ENCODE assay signal across 8 cellular contexts in the genomic region with DNA sequence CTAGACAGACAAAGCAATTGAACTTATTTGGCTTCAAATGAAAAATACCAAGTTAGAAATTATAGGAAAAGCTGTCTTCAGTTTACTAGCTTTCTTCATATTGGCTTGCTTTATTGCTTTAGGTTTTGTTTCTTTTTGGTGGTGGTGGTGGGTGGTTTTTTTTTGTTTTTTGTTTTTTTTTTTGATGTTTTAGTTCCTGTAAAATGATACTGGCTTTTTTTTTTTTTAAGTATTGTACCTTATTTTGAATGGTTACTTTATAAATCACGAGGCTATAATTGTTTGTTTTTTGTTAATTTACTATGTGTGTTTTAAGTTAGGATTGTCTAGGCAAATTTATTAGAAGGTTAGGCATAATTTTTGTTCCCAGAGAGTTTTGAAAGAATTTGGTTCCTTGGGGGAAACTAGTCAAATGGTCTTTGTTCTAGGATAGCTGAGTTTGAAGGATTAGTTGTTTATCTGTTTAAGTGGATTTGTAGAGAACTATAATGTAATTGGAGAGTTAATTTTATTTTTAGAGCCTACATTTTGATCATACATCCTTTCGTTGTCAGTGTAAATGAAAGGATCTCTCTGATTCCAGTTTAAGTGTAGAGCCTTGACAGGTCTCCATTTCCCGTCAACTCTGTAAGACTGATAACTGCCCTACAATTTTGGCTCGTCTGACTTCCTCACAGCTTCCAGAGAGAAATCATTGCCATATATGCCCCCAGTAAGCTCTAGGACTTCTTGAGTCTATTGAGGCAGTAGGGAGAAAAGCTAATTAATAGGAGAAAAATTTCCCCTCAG. TPM values are rescaled to one million over a fixed set of nuclear protein-coding genes. Genes with fewer than 3 reads are reported as not detected.
DNase-seq lines count a peak whose midpoint lies in the region; ATAC-seq and TF ChIP-seq lines count a peak whose summit lies in the region.

No MANE protein-coding gene starts in this region.

- no peaks in the 10 kb centered on the region for H3K9me3 Mint-ChIP-seq in activated naive CD4-positive, alpha-beta T cell treated with anti-CD3 and anti-CD28 coated beads for 36 hours
- no peaks in the 10 kb centered on the region for H3K9me3 Mint-ChIP-seq in activated T-helper 1 cell treated with anti-CD3 and anti-CD28 coated beads, Interleukin-12 subunit alpha, Interleukin-12 subunit beta, Interleukin-2, Interleukin-4 antibody, amounts not matched to agents 30 ng/mL and 10 ng/mL and 1 ng/mL, durations not matched to agents 14 hours and 24 hours and 36 hours

- H3K4me3 ChIP-seq in upper lobe of left lung: peak overlapping the region in 2 of 4 donors; percentile 75 to 81
- H3K4me3 ChIP-seq in mucosa of descending colon: no peak overlapping the region

- ATAC-seq in upper lobe of left lung (ENCODE audit: low FRiP score in 2 of 2) (no peak), GM19463 (IDR thresholded peaks at IDR 0.05; ENCODE audit: unreplicated experiment) (no peak), mucosa of descending colon (no peak)

- WGBS in upper lobe of left lung, 2 donors: 6 to 7% methylated on average over 4 of the region's 4 CpGs

- H3K4me3 Mint-ChIP-seq in activated naive CD4-positive, alpha-beta T cell treated with anti-CD3 and anti-CD28 coated beads for 36 hours: peak overlapping the region; percentile 95
- H3K4me3 Mint-ChIP-seq in activated T-helper 1 cell treated with anti-CD3 and anti-CD28 coated beads, Interleukin-12 subunit alpha, Interleukin-12 subunit beta, Interleukin-2, Interleukin-4 antibody, amounts not matched to agents 30 ng/mL and 10 ng/mL and 1 ng/mL, durations not matched to agents 14 hours and 24 hours and 36 hours: peak overlapping the region; percentile 99

- H3K27me3 ChIP-seq in upper lobe of left lung: no peaks in the 10 kb centered on the region

- H3K27me3 Mint-ChIP-seq in activated naive CD4-positive, alpha-beta T cell treated with anti-CD3 and anti-CD28 coated beads for 36 hours (ENCODE audit: low read depth): no peaks in the 10 kb centered on the region
- H3K27me3 Mint-ChIP-seq in activated T-helper 1 cell treated with anti-CD3 and anti-CD28 coated beads, Interleukin-12 subunit alpha, Interleukin-12 subunit beta, Interleukin-2, Interleukin-4 antibody, amounts not matched to agents 30 ng/mL and 10 ng/mL and 1 ng/mL, durations not matched to agents 14 hours and 24 hours and 36 hours (ENCODE audit: insufficient read depth): peaks cover 2% of the 10 kb centered on the region

- no peaks in the 10 kb centered on the region for H3K36me3 ChIP-seq in upper lobe of left lung
- no peaks in the 10 kb centered on the region for H3K36me3 ChIP-seq in mucosa of descending colon (ENCODE audit: low read depth)

- H3K9me3 ChIP-seq in upper lobe of left lung: no peaks in the 10 kb centered on the region
- no peaks in the 10 kb centered on the region for H3K9me3 ChIP-seq in mucosa of descending colon

- TF ChIP-seq EP300 in upper lobe of left lung (IDR thresholded peaks at IDR 0.05): no peak

- CTCF ChIA-PET in activated naive CD4-positive, alpha-beta T cell treated with anti-CD3 and anti-CD28 coated beads for 36 hours (lab: Charles Lee): interaction anchor here (1.0 to 14.2 kb wide), 2 partner anchors 8 to 36 kb away, joined by 3 to 140 read pairs; no protein-coding TSS in a partner anchor

- intact Hi-C loops in activated naive CD4-positive, alpha-beta T cell treated with anti-CD3 and anti-CD28 coated beads for 36 hours (cut with micrococcal nuclease): no loop called here
- intact Hi-C loops in activated T-helper 1 cell treated with anti-CD3 and anti-CD28 coated beads, Interleukin-12 subunit alpha, Interleukin-12 subunit beta, Interleukin-2, Interleukin-4 antibody, amounts not matched to agents 30 ng/mL and 10 ng/mL and 1 ng/mL, durations not matched to agents 14 hours and 24 hours and 36 hours (cut with micrococcal nuclease): loop anchor here (1.0 to 2.0 kb wide), 3 partner anchors 8 to 23 kb away; no protein-coding TSS in a partner anchor
- intact Hi-C loops in mucosa of descending colon (cut with DNase I, micrococcal nuclease): loop anchor here in 1 of 2 donors (5.0 kb wide), 1 partner anchor 35 kb away; no protein-coding TSS in a partner anchor

- DNase-seq in activated naive CD4-positive, alpha-beta T cell treated with anti-CD3 and anti-CD28 coated beads for 36 hours: no peak
- no peak for DNase-seq in activated naive CD4-positive, alpha-beta T cell (lab: John Stamatoyannopoulos, UW)
- no peak for DNase-seq in activated T-helper 1 cell treated with anti-CD3 and anti-CD28 coated beads, Interleukin-12 subunit alpha, Interleukin-12 subunit beta, Interleukin-2, Interleukin-4 antibody, amounts not matched to agents 30 ng/mL and 10 ng/mL and 1 ng/mL, durations not matched to agents 14 hours and 24 hours and 36 hours (ENCODE audit: low spot score)
- peak; percentile 26 for DNase-seq in left kidney (ENCODE audit: low read depth, low spot score)
- no peak for DNase-seq in upper lobe of left lung
- DNase-seq in kidney tubule cell (ENCODE audit: low spot score): no peak
- no peak for DNase-seq in mucosa of descending colon

- H3K4me1 ChIP-seq in upper lobe of left lung: peaks cover 46 to 58% (median 54%) of the 10 kb centered on the region in 4 donors
- H3K4me1 ChIP-seq in mucosa of descending colon (ENCODE audit: low read depth): peaks cover 40% of the 10 kb centered on the region

- peak overlapping the region; percentile 99 for H3K27ac Mint-ChIP-seq in activated naive CD4-positive, alpha-beta T cell treated with anti-CD3 and anti-CD28 coated beads for 36 hours
- H3K27ac Mint-ChIP-seq in activated T-helper 1 cell treated with anti-CD3 and anti-CD28 coated beads, Interleukin-12 subunit alpha, Interleukin-12 subunit beta, Interleukin-2, Interleukin-4 antibody, amounts not matched to agents 30 ng/mL and 10 ng/mL and 1 ng/mL, durations not matched to agents 14 hours and 24 hours and 36 hours: peak overlapping the region; percentile 77

- peaks cover 40% of the 10 kb centered on the region for H3K4me1 Mint-ChIP-seq in activated naive CD4-positive, alpha-beta T cell treated with anti-CD3 and anti-CD28 coated beads for 36 hours (ENCODE audit: low read depth)
- peaks cover 43% of the 10 kb centered on the region for H3K4me1 Mint-ChIP-seq in activated T-helper 1 cell treated with anti-CD3 and anti-CD28 coated beads, Interleukin-12 subunit alpha, Interleukin-12 subunit beta, Interleukin-2, Interleukin-4 antibody, amounts not matched to agents 30 ng/mL and 10 ng/mL and 1 ng/mL, durations not matched to agents 14 hours and 24 hours and 36 hours (ENCODE audit: low read depth)

- H3K36me3 Mint-ChIP-seq in activated naive CD4-positive, alpha-beta T cell treated with anti-CD3 and anti-CD28 coated beads for 36 hours (ENCODE audit: low read depth): peaks cover 44% of the 10 kb centered on the region
- H3K36me3 Mint-ChIP-seq in activated T-helper 1 cell treated with anti-CD3 and anti-CD28 coated beads, Interleukin-12 subunit alpha, Interleukin-12 subunit beta, Interleukin-2, Interleukin-4 antibody, amounts not matched to agents 30 ng/mL and 10 ng/mL and 1 ng/mL, durations not matched to agents 14 hours and 24 hours and 36 hours (ENCODE audit: low read depth): peaks cover 39% of the 10 kb centered on the region

- TF ChIP-seq POLR2A in upper lobe of left lung (IDR thresholded peaks at IDR 0.05): no peak

- TF ChIP-seq CTCF in upper lobe of left lung (IDR thresholded peaks at IDR 0.05) (no peak), mucosa of descending colon (IDR thresholded peaks at IDR 0.05) (no peak)

- H3K27ac ChIP-seq in upper lobe of left lung: peak overlapping the region; percentile 47 to 100 (median 100)

RNA-seq across cellular contexts. Expression of gene KMT2E, which starts 3.5 kb away (rescaled TPM):
- 10 to 100 TPM; 63.3 to 63.4 TPM for total RNA-seq in activated naive CD4-positive, alpha-beta T cell treated with anti-CD3 and anti-CD28 coated beads for 36 hours
- total RNA-seq in activated T-helper 1 cell treated with anti-CD3 and anti-CD28 coated beads, Interleukin-12 subunit alpha, Interleukin-12 subunit beta, Interleukin-2, Interleukin-4 antibody, amounts not matched to agents 30 ng/mL and 10 ng/mL and 1 ng/mL, durations not matched to agents 14 hours and 24 hours and 36 hours: 114 and 130 TPM in 2 replicates
- total RNA-seq in upper lobe of left lung (100 to 1,000 TPM in 3 of 6 donors, 10 to 100 TPM in 3; 77.3 to 182 (median 105) TPM), mucosa of descending colon (100 to 1,000 TPM; 115 to 135 (median 132) TPM)
